ENCODE assay signal across 3 cellular contexts in the genomic region with DNA sequence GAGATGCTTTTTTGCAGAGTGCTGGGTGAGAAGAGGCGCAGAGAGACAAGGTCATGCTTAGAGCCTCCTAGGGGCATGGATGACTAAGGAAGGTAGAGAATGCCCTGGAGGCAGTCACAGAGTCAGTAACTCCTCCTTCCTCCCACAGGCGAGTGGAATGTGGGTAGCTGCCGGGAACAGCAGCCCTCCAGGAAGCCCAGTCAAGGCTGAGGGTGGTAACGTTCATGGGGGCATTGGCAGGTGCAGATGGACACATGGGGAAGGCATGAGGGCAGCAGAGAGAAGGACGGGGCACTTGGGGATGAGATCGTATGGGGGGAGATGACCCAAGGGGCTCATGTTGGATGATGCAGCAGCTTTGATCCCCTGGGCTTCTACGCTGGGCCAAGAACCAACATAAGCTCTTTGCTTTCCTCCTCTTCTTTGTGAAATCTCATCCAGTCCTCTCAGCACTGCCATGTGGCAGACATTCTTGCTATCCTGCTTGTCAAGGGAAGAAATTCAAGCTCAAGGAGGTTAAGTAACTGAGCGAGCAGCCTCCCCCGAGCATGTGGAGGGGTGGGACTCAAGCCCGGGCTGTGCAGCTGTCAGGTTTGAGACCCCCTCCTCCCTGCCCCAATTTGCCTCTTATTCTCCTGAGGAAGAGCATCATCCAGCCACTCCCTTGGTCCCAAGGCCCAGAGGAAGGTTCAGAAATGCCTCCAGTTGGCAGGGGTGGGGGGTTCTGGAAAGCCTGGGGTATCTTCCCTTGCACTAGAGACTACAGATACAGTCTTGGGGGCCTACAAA.
"Had no signal": no experiment of that assay in that cellular context is flagged by ENCODE, and none has a peak within 500 bp of the region (broad histone marks: within the 10 kb centered on the region; RNA-seq: fewer than 3 reads in every experiment).

No MANE protein-coding gene starts in this region.

- DNase-seq: GDM1, GF-D8 had no signal

- ATAC-seq: GM12878 had no signal

- H3K4me3 ChIP-seq: GM12878 had no signal
